ENCODE assay signal across 8 cellular contexts in genomic region chr15:99425666-99426301, GRCh38.
DNase-seq lines count a peak whose midpoint lies in the region; ATAC-seq, FAIRE-seq and TF ChIP-seq lines count a peak whose summit lies in the region.

No MANE protein-coding gene starts in this region.

- peak; percentile 30 to 67; a peak in 3 of 6 replicates for ATAC-seq in A549
- ATAC-seq in HG03097 (IDR thresholded peaks at IDR 0.05; ENCODE audit: low FRiP score, unreplicated experiment), result no peak
- no peak for ATAC-seq in GM21381 (IDR thresholded peaks at IDR 0.05; ENCODE audit: unreplicated experiment)

- no peaks in the 10 kb centered on the region for H3K36me3 ChIP-seq in Loucy (ENCODE audit: insufficient read depth, low read length)

- no peaks in the 10 kb centered on the region for H3K9me3 ChIP-seq in A549
- no peaks in the 10 kb centered on the region for H3K9me3 ChIP-seq in Loucy (ENCODE audit: insufficient read depth, low read depth, low read length)

- TF ChIP-seq RAD21 in A549 (conservative IDR thresholded peaks at IDR 0.05 in 1 of 2, IDR thresholded peaks at IDR 0.05 in 1 of 2), result peak; percentile 24 to 35; a peak in 3 of 5 replicates

- CTCF ChIA-PET in A549 (lab: Yijun Ruan, JAX), result interaction anchor here (1.1 to 5.1 kb wide), 5 partner anchors 9 to 312 kb away, joined by 3 to 17 read pairs (median 5); no protein-coding TSS in a partner anchor

- no peak for TF ChIP-seq POLR2A in A549 (IDR thresholded peaks at IDR 0.05; ENCODE audit: low read length)

- H3K4me3 ChIP-seq in A549, result no peak overlapping the region
- no peak overlapping the region for H3K4me3 ChIP-seq in Loucy (ENCODE audit: low read length, poor library complexity, severe bottlenecking)

- H3F3A ChIP-seq in Loucy (ENCODE audit: low read depth), result no peaks in the 10 kb centered on the region

- H3K79me2 ChIP-seq in Loucy (ENCODE audit: insufficient read depth, low read length), result no peaks in the 10 kb centered on the region

- WGBS in A549 (ENCODE audit: missing lambda C conversion rate), result 71% methylated on average over 19 of the region's 19 CpGs

- TF ChIP-seq CTCF in A549 (IDR thresholded peaks at IDR 0.05) (no peak), Loucy (conservative IDR thresholded peaks at IDR 0.05; ENCODE audit: low read length) (peak; percentile 22; the same call in 1 of the 2 replicates)

- FAIRE-seq in A549 (lab: Jason Lieb, UNC), result no peak

- no peak overlapping the region; a peak in 1 of 6 replicates for H3K27ac ChIP-seq in A549
- H3K27ac ChIP-seq in cingulate gyrus (ENCODE audit: low read depth, low read length), result peak overlapping the region; percentile 29

- H3K4me1 ChIP-seq in A549 (0 out of 3 replicates have a peak, but pooled peaks cover 7% of the 10 kb centered on the region), Loucy (ENCODE audit: insufficient read depth, low read length, poor library complexity, severe bottlenecking) (peaks cover 11% of the 10 kb centered on the region)

- no peaks in the 10 kb centered on the region for H3K9me2 ChIP-seq in Loucy (replicated peaks; ENCODE audit: low read depth, low read length)

- H2AFZ ChIP-seq in Loucy (ENCODE audit: low read length), result no peak overlapping the region

- TF ChIP-seq EP300 in A549 (IDR thresholded peaks at IDR 0.05), result no peak

- H3K27me3 ChIP-seq in Loucy (ENCODE audit: insufficient read depth, low read length, poor library complexity, severe bottlenecking), result no peaks in the 10 kb centered on the region

- POLR2A ChIA-PET in A549 (lab: Yijun Ruan, JAX), result no interaction called here

- H3K4me2 ChIP-seq in A549 (no peak overlapping the region), Loucy (ENCODE audit: low read depth, low read length, poor library complexity, severe bottlenecking) (peak overlapping the region; percentile 25)

- H4K20me1 ChIP-seq in Loucy (ENCODE audit: insufficient read depth, low read length, poor library complexity, severe bottlenecking), result no peaks in the 10 kb centered on the region

- H3K9ac ChIP-seq in Loucy (ENCODE audit: low read depth, low read length, poor library complexity, severe bottlenecking), result peak overlapping the region; percentile 38

- DNase-seq in A549 (ENCODE audit: low read depth in 1 of 2, low spot score in 1 of 2) (peak in 1 of 2 experiments; percentile 24), mesenteric fat pad (ENCODE audit: low spot score) (peak; percentile 68), EL (no peak), OCI-M1 (lab: John Stamatoyannopoulos, UW) (no peak)

TF ChIP-seq in A549, 52 proteins besides CTCF, POLR2A, EP300 and RAD21:
- no peak for TF ChIP-seq KDM5A (IDR thresholded peaks at IDR 0.05)
- TF ChIP-seq SMC3 (IDR thresholded peaks at IDR 0.05), result 0 out of 3 replicates have a peak, but pooled peaks have one; percentile 15

Comparison
In these comparisons a context has a peak if more than half of its experiments do, and no peak if none do; other contexts are left out.
1. ATAC-seq: peak in A549 (2 of 2); none in HG03097 (single experiment) and GM21381 (single experiment).